1 cellular context compared by ENCODE assay signal in genomic region chr1:89929467-89930063, GRCh38.
A peak's percentile ranks its signal among the peaks of the same experiment; 100 is the strongest.
TF ChIP-seq lines count a peak whose summit lies in the region.

No MANE protein-coding gene starts in this region.

TF ChIP-seq in K562, 482 proteins besides CTCF, POLR2A, EP300 and RAD21 (continued from another document):
- TF ChIP-seq USF2 (CRISPR knock-in tag; IDR thresholded peaks at IDR 0.05), result no peak
- no peak for TF ChIP-seq TAF7 (tag; IDR thresholded peaks at IDR 0.05)
- peak in 1 of 2 experiments; percentile 59; a peak in 2 of 4 replicates for TF ChIP-seq FOXA3 (CRISPR knock-in tag; conservative IDR thresholded peaks at IDR 0.05 in 1 of 2, IDR thresholded peaks at IDR 0.05 in 1 of 2)
